ENCODE assay signal across 8 cellular contexts in genomic region chr12:116910280-116910644, GRCh38. TPM values are rescaled to one million over a fixed set of nuclear protein-coding genes. Genes with fewer than 3 reads are reported as not detected.
DNase-seq lines count a peak whose midpoint lies in the region; ATAC-seq and TF ChIP-seq lines count a peak whose summit lies in the region.

No MANE protein-coding gene starts in this region.

- H3K9me3 Mint-ChIP-seq in CD4-positive, alpha-beta memory T cell: no peaks in the 10 kb centered on the region
- H3K9me3 Mint-ChIP-seq in endodermal cell: no peaks in the 10 kb centered on the region

- WGBS in endodermal cell (ENCODE audit: insufficient coverage in 1 of 2, insufficient read length in 1 of 2), 2 experiments: 79 to 81% methylated on average over 3 to 4 of the region's 4 CpGs

- peaks cover 5% of the 10 kb centered on the region for H3K27me3 ChIP-seq in CD4-positive, alpha-beta memory T cell (ENCODE audit: insufficient read depth, low read length)
- H3K27me3 ChIP-seq in OCI-LY3 (ENCODE audit: low read depth, low read length) (no peaks in the 10 kb centered on the region), endodermal cell (ENCODE audit: control insufficient read depth, insufficient read depth, low read length, poor library complexity, severe bottlenecking) (no peaks in the 10 kb centered on the region), osteoblast (ENCODE audit: insufficient read depth, low read length) (no peaks in the 10 kb centered on the region)

- peak overlapping the region; percentile 30 to 54 for H3K4me3 ChIP-seq in CD4-positive, alpha-beta memory T cell (ENCODE audit: low read length in 2 of 2)
- H3K4me3 ChIP-seq in OCI-LY3 (ENCODE audit: low read length) (peak overlapping the region; percentile 99), endodermal cell (ENCODE audit: low read length) (peak overlapping the region; percentile 96), osteoblast (ENCODE audit: insufficient read depth, low read length) (peak overlapping the region; percentile 81)

- peaks cover 0 to 2% of the 10 kb centered on the region in 2 donors for H3K36me3 Mint-ChIP-seq in CD4-positive, alpha-beta memory T cell
- H3K36me3 Mint-ChIP-seq in endodermal cell (ENCODE audit: low read depth): peaks cover 19% of the 10 kb centered on the region

- POLR2A ChIA-PET in CD4-positive, alpha-beta memory T cell (lab: Charles Lee; ENCODE audit: partially characterized antibody): interaction anchor here (1.5 kb wide), 1 partner anchor 11 kb away, joined by 7 read pairs; no protein-coding TSS in a partner anchor

- DNase-seq in CD4-positive, alpha-beta memory T cell: no peak
- DNase-seq in endodermal cell (no peak), osteoblast (ENCODE audit: insufficient read length, low spot score, missing footprints) (no peak), GDM1 (lab: John Stamatoyannopoulos, UW) (no peak), NCI-H2081 (lab: John Stamatoyannopoulos, UW) (no peak)
- DNase-seq in stimulated activated CD4-positive, alpha-beta T cell treated with anti-CD3 and anti-CD28 coated beads, Interleukin-4, amount 100 ng/mL, for 1 hour: no peak

- no peaks in the 10 kb centered on the region for H3K9me3 ChIP-seq in CD4-positive, alpha-beta memory T cell (ENCODE audit: control insufficient read depth in 1 of 2, low read length in 2 of 2)
- H3K9me3 ChIP-seq in OCI-LY3 (ENCODE audit: insufficient read depth, low read length): no peaks in the 10 kb centered on the region
- H3K9me3 ChIP-seq in endodermal cell (ENCODE audit: control insufficient read depth, low read length): no peaks in the 10 kb centered on the region
- no peaks in the 10 kb centered on the region for H3K9me3 ChIP-seq in osteoblast (ENCODE audit: low read depth, low read length)

- CTCF ChIA-PET in CD4-positive, alpha-beta memory T cell (lab: Charles Lee; ENCODE audit: partially characterized antibody): interaction anchor here (1.0 kb wide), 1 partner anchor 26 kb away, joined by 3 read pairs; no protein-coding TSS in a partner anchor

- H4K20me1 ChIP-seq in OCI-LY3 (ENCODE audit: insufficient read depth, low read length): 0 out of 2 replicates have a peak, but pooled peaks cover 7% of the 10 kb centered on the region
- peaks cover 15% of the 10 kb centered on the region for H4K20me1 ChIP-seq in osteoblast (ENCODE audit: insufficient read depth, low read length)

- H3K27ac ChIP-seq in CD4-positive, alpha-beta memory T cell (ENCODE audit: low read depth, low read length): peak overlapping the region; percentile 33
- H3K27ac ChIP-seq in OCI-LY3 (ENCODE audit: low read length) (no peak overlapping the region), endodermal cell (ENCODE audit: low read depth, low read length) (no peak overlapping the region), osteoblast (ENCODE audit: low read depth, low read length) (peak overlapping the region; percentile 78)

- H3K79me2 ChIP-seq in OCI-LY3 (ENCODE audit: low read length): peaks cover 39% of the 10 kb centered on the region
- peaks cover 44% of the 10 kb centered on the region for H3K79me2 ChIP-seq in osteoblast (ENCODE audit: insufficient read depth, low read length)

- peaks cover 4 to 5% of the 10 kb centered on the region in 2 donors for H3K27me3 Mint-ChIP-seq in CD4-positive, alpha-beta memory T cell
- no peaks in the 10 kb centered on the region for H3K27me3 Mint-ChIP-seq in endodermal cell (ENCODE audit: insufficient read depth)

- peak overlapping the region in 5 of 7 donors; percentile 51 to 93 (median 88) for H3K27ac Mint-ChIP-seq in CD4-positive, alpha-beta memory T cell
- H3K27ac Mint-ChIP-seq in endodermal cell: peak overlapping the region; percentile 77

- no peak for ATAC-seq in GM19467 (IDR thresholded peaks at IDR 0.05; ENCODE audit: unreplicated experiment)

- H3K36me3 ChIP-seq in CD4-positive, alpha-beta memory T cell (ENCODE audit: insufficient read depth, low read length): no peaks in the 10 kb centered on the region
- peaks cover 11% of the 10 kb centered on the region for H3K36me3 ChIP-seq in OCI-LY3 (replicated peaks; ENCODE audit: low read depth, low read length)
- peaks cover 3% of the 10 kb centered on the region for H3K36me3 ChIP-seq in endodermal cell (ENCODE audit: control insufficient read depth, insufficient read depth, low read length)
- H3K36me3 ChIP-seq in osteoblast (ENCODE audit: insufficient read depth, low read length): peaks cover 3% of the 10 kb centered on the region

- peak overlapping the region; percentile 96 for H2AFZ ChIP-seq in OCI-LY3 (ENCODE audit: low read depth, low read length)
- H2AFZ ChIP-seq in osteoblast (ENCODE audit: low read length): peak overlapping the region; percentile 91

- H3K4me1 ChIP-seq in CD4-positive, alpha-beta memory T cell (ENCODE audit: insufficient read depth, low read length): peaks cover 10% of the 10 kb centered on the region
- H3K4me1 ChIP-seq in OCI-LY3 (ENCODE audit: low read length): peaks cover 10% of the 10 kb centered on the region
- peaks cover 4% of the 10 kb centered on the region for H3K4me1 ChIP-seq in endodermal cell (ENCODE audit: control insufficient read depth, insufficient read depth, low read length)
- peaks cover 9% of the 10 kb centered on the region for H3K4me1 ChIP-seq in osteoblast (ENCODE audit: insufficient read depth, low read length)

- H3K9ac ChIP-seq in OCI-LY3 (ENCODE audit: low read length): peak overlapping the region; percentile 83
- H3K9ac ChIP-seq in endodermal cell (ENCODE audit: extremely low read depth, low read length, poor library complexity, severe bottlenecking): peak overlapping the region; percentile 60

- H3K4me2 ChIP-seq in OCI-LY3 (ENCODE audit: low read length) (peak overlapping the region; percentile 98), osteoblast (ENCODE audit: insufficient read depth, low read length) (peak overlapping the region; percentile 88)

- intact Hi-C loops in CD4-positive, alpha-beta memory T cell (cut with micrococcal nuclease): loop anchor here (2.0 kb wide), 1 partner anchor 15 kb away; no protein-coding TSS in a partner anchor

- peaks cover 16 to 34% (median 25%) of the 10 kb centered on the region in 4 donors for H3K4me1 Mint-ChIP-seq in CD4-positive, alpha-beta memory T cell
- H3K4me1 Mint-ChIP-seq in endodermal cell: peaks cover 10% of the 10 kb centered on the region

- H3K4me3 Mint-ChIP-seq in CD4-positive, alpha-beta memory T cell: peak overlapping the region; percentile 86 to 98 (median 94)
- peak overlapping the region; percentile 76 for H3K4me3 Mint-ChIP-seq in endodermal cell

- TF ChIP-seq CTCF in OCI-LY3 (IDR thresholded peaks at IDR 0.05; ENCODE audit: low read depth, low read length): no peak
- TF ChIP-seq CTCF in endodermal cell (conservative IDR thresholded peaks at IDR 0.05): no peak
- TF ChIP-seq CTCF in osteoblast (IDR thresholded peaks at IDR 0.05; ENCODE audit: extremely low read depth, low read depth, low read length): no peak

RNA-seq across cellular contexts. Expression of gene FBXW8, which starts 0.5 kb away (rescaled TPM):
- total RNA-seq in CD4-positive, alpha-beta memory T cell: 10 to 100 TPM in 1 of 2 experiments, 1 to 10 TPM in 1; 9.3 to 10.2 TPM
- 1 to 10 TPM; 2.3 to 4.6 TPM for polyA plus RNA-seq in CD4-positive, alpha-beta memory T cell
- total RNA-seq in endodermal cell: 10 to 100 TPM; 26.1 to 34.7 TPM
- 19.8 TPM for polyA plus RNA-seq in endodermal cell (2013, experiment 1 of 2)
- 19.2 TPM for polyA plus RNA-seq in endodermal cell (2013, experiment 2 of 2)
- 27.4 and 27.5 TPM in 2 replicates for total RNA-seq in osteoblast

RNA-seq across cellular contexts. Expression of gene HRK, which starts 29.0 kb away (rescaled TPM):
- not detected for total RNA-seq in CD4-positive, alpha-beta memory T cell
- polyA plus RNA-seq in CD4-positive, alpha-beta memory T cell: under 1 TPM in 1 of 2 donors, not detected in 1; 0.06 TPM
- total RNA-seq in endodermal cell: 1 to 10 TPM; 1.4 to 1.6 TPM
- polyA plus RNA-seq in endodermal cell (2013, experiment 1 of 2): 1.0 TPM
- 0.54 TPM for polyA plus RNA-seq in endodermal cell (2013, experiment 2 of 2)
- total RNA-seq in osteoblast: under 0.01 and 0.59 TPM in 2 replicates

Comparison
In these comparisons a context has a peak if more than half of its experiments do, and no peak if none do; other contexts are left out.
1. H3K27ac ChIP-seq: peak in CD4-positive, alpha-beta memory T cell (single experiment) and osteoblast (single experiment); none in OCI-LY3 (single experiment) and endodermal cell (single experiment).
2. H3K4me3 ChIP-seq: peak in every context shown above with its lines; median percentile 99 in OCI-LY3; 96 in endodermal cell; 81 in osteoblast; 42 in CD4-positive, alpha-beta memory T cell.